Comparison of ENCODE assay signal across 8 cellular contexts in genomic region chr2:239035361-239035814, GRCh38.
DNase-seq lines count a peak whose midpoint lies in the region; ATAC-seq, FAIRE-seq and TF ChIP-seq lines count a peak whose summit lies in the region.

No MANE protein-coding gene starts in this region.

- H3K4me1 Mint-ChIP-seq in activated CD4-positive, alpha-beta T cell treated with anti-CD3 and anti-CD28 coated beads, Interleukin-2, amount 10 ng/mL, durations not matched to agents 24 days and 14 days, result no peaks in the 10 kb centered on the region

- H3K4me3 ChIP-seq in lower lobe of right lung, result no peak overlapping the region

- peaks cover 19% of the 10 kb centered on the region for H3K27me3 Mint-ChIP-seq in activated CD4-positive, alpha-beta T cell treated with anti-CD3 and anti-CD28 coated beads, Interleukin-2, amount 10 ng/mL, durations not matched to agents 24 days and 14 days

- intact Hi-C loops in activated CD4-positive, alpha-beta T cell treated with anti-CD3 and anti-CD28 coated beads, Interleukin-2, amount 10 ng/mL, durations not matched to agents 24 days and 14 days (cut with micrococcal nuclease), result loop anchor here (2.0 to 10.0 kb wide), 3 partner anchors 847 to 1109 kb away; partner anchors contain the start of gene OTOS
- intact Hi-C loops in lower lobe of right lung (cut with DNase I), result no loop called here

- H3K36me3 ChIP-seq in lower lobe of right lung, result no peaks in the 10 kb centered on the region

- H3K27me3 ChIP-seq in lower lobe of right lung (ENCODE audit: low read depth), result peaks cover 14% of the 10 kb centered on the region

- DNase-seq in D721Med (ENCODE audit: insufficient read length, low spot score), result peak; percentile 90
- peak; percentile 68 for DNase-seq in HPDE6-E6E7 (ENCODE audit: extremely low spot score)
- DNase-seq in activated CD4-positive, alpha-beta T cell treated with anti-CD3 and anti-CD28 coated beads, Interleukin-2, amount 10 ng/mL, durations not matched to agents 24 days and 14 days, result peak; percentile 91
- DNase-seq in cerebellum (ENCODE audit: low spot score), result peak; percentile 75
- peak; percentile 67 for DNase-seq in lower lobe of right lung
- DNase-seq in stimulated activated CD8-positive, alpha-beta memory T cell treated with anti-CD3 and anti-CD28 coated beads, Interleukin-15, amount 100 ng/mL, for 4 hours (ENCODE audit: low read depth in 2 of 2), result peak; percentile 13 to 14
- no peak for DNase-seq in NK-92 (lab: John Stamatoyannopoulos, UW; ENCODE audit: unreplicated experiment)
- no peak for DNase-seq in NCI-H2029 (lab: John Stamatoyannopoulos, UW)

- peak; percentile 83 to 85 for ATAC-seq in lower lobe of right lung

- no peak overlapping the region for H3K27ac Mint-ChIP-seq in activated CD4-positive, alpha-beta T cell treated with anti-CD3 and anti-CD28 coated beads, Interleukin-2, amount 10 ng/mL, durations not matched to agents 24 days and 14 days

- H3K4me3 Mint-ChIP-seq in activated CD4-positive, alpha-beta T cell treated with anti-CD3 and anti-CD28 coated beads, Interleukin-2, amount 10 ng/mL, durations not matched to agents 24 days and 14 days, result no peak overlapping the region

- no peaks in the 10 kb centered on the region for H3K9me3 ChIP-seq in lower lobe of right lung

- H3K27ac ChIP-seq in lower lobe of right lung, result no peak overlapping the region

- TF ChIP-seq CTCF in D721Med (IDR thresholded peaks at IDR 0.05; ENCODE audit: insufficient read depth, missing control alignments) (peak; percentile 62), lower lobe of right lung (IDR thresholded peaks at IDR 0.05) (peak; percentile 90)

- H3K4me1 ChIP-seq in lower lobe of right lung, result no peaks in the 10 kb centered on the region

- H3K36me3 Mint-ChIP-seq in activated CD4-positive, alpha-beta T cell treated with anti-CD3 and anti-CD28 coated beads, Interleukin-2, amount 10 ng/mL, durations not matched to agents 24 days and 14 days (ENCODE audit: low read depth), result no peaks in the 10 kb centered on the region

- no peak for FAIRE-seq in D721Med (lab: Jason Lieb, UNC)

- no peaks in the 10 kb centered on the region for H3K9me3 Mint-ChIP-seq in activated CD4-positive, alpha-beta T cell treated with anti-CD3 and anti-CD28 coated beads, Interleukin-2, amount 10 ng/mL, durations not matched to agents 24 days and 14 days

Comparison
In these comparisons a context has a peak if more than half of its experiments do, and no peak if none do; other contexts are left out.
1. DNase-seq: peak in D721Med (single experiment), HPDE6-E6E7 (single experiment), activated CD4-positive, alpha-beta T cell treated with anti-CD3 and anti-CD28 coated beads, Interleukin-2, amount 10 ng/mL, durations not matched to agents 24 days and 14 days (single experiment), cerebellum (single experiment), lower lobe of right lung (single experiment) and stimulated activated CD8-positive, alpha-beta memory T cell treated with anti-CD3 and anti-CD28 coated beads, Interleukin-15, amount 100 ng/mL, for 4 hours (2 of 2); none in NK-92 (single experiment) and NCI-H2029 (single experiment).